In the genomic region with DNA sequence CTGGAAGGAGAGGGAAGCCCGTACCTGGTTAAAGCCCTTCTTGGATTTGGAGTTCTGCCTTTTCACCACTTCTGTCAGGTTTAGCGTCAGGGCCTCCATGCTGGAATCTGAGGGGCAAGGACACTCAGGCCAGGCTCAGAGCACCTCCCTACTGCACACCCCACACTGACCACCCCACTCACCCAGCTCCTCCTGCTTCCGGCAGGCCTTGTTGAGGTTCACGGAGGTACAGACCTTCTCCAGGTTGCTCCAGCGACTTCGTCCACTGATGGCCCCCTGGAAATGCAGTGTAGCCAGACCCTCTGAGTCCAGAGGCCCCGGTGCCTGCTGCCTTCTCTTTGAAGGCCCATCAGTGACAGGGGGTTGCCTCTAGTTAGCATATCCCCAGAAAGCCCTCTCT, we compare ENCODE assay signal across 20 cellular contexts. TPM values are rescaled to one million over a fixed set of nuclear protein-coding genes. Genes with fewer than 3 reads are reported as not detected.
DNase-seq lines count a peak whose midpoint lies in the region; ATAC-seq and TF ChIP-seq lines count a peak whose summit lies in the region.
"Had no signal": no experiment of that assay in that cellular context is flagged by ENCODE, and none has a peak within 500 bp of the region (broad histone marks: within the 10 kb centered on the region; RNA-seq: fewer than 3 reads in every experiment).

No MANE protein-coding gene starts in this region.

- intact Hi-C loops in spleen (cut with DNase I; ENCODE audit: low total_unique reads): no loop called here

- no peaks in the 10 kb centered on the region for H3K4me1 ChIP-seq in spleen
- H3K4me1 ChIP-seq: A549 had no signal

- H3K36me3 Mint-ChIP-seq in activated naive CD4-positive, alpha-beta T cell treated with anti-CD3 and anti-CD28 coated beads, Interleukin-2, amount 10 ng/mL, durations not matched to agents 7 days and 5 days: peaks cover 70% of the 10 kb centered on the region
- H3K36me3 Mint-ChIP-seq in T-helper 17 cell (ENCODE audit: low read depth): peaks cover 18% of the 10 kb centered on the region
- peaks cover 59% of the 10 kb centered on the region for H3K36me3 Mint-ChIP-seq in memory B cell

- no peak overlapping the region for H3K27ac ChIP-seq in spleen
- H3K27ac ChIP-seq: 22Rv1, A549, C4-2B, GM23248 had no signal

- H3K9me3 ChIP-seq in T-helper 17 cell (ENCODE audit: control insufficient read depth, low read length, poor library complexity, severe bottlenecking) (no peaks in the 10 kb centered on the region), spleen (no peaks in the 10 kb centered on the region)
- H3K9me3 ChIP-seq: A549 had no signal

- ATAC-seq in T-helper 17 cell: no peak
- ATAC-seq in memory B cell (ENCODE audit: low read depth): no peak
- ATAC-seq in GM19397 (IDR thresholded peaks at IDR 0.05; ENCODE audit: unreplicated experiment): no peak
- ATAC-seq: A549 had no signal

- no peak for TF ChIP-seq CTCF in spleen (IDR thresholded peaks at IDR 0.05 in 8 of 11, conservative IDR thresholded peaks at IDR 0.05 in 3 of 11)

- WGBS in spleen, 5 donors: 87 to 97% (median 95%) methylated on average over 7 of the region's 7 CpGs

- H3K4me3 ChIP-seq in spleen: no peak overlapping the region
- H3K4me3 ChIP-seq: A549, GM23248 had no signal

- H3K9me3 Mint-ChIP-seq in activated naive CD4-positive, alpha-beta T cell treated with anti-CD3 and anti-CD28 coated beads, Interleukin-2, amount 10 ng/mL, durations not matched to agents 7 days and 5 days: peaks cover 3% of the 10 kb centered on the region
- H3K9me3 Mint-ChIP-seq in memory B cell: no peaks in the 10 kb centered on the region

- no peaks in the 10 kb centered on the region for H3K27me3 ChIP-seq in spleen (replicated peaks in 1 of 7)

- no peak for DNase-seq in activated naive CD4-positive, alpha-beta T cell treated with anti-CD3 and anti-CD28 coated beads, Interleukin-2, amount 10 ng/mL, durations not matched to agents 7 days and 5 days
- DNase-seq in activated naive CD4-positive, alpha-beta T cell treated with anti-CD3 and anti-CD28 coated beads, Interleukin-2, amount 50 U/mL, for 16 hours: no peak
- DNase-seq in T-helper 17 cell (no peak), memory B cell (ENCODE audit: low spot score in 2 of 2) (no peak), spleen (peak; percentile 45), DMS53 treated with DMSO at 0.1 percent for 48 hours (lab: John Stamatoyannopoulos, UW; ENCODE audit: unreplicated experiment) (no peak), NAMALWA (ENCODE audit: low spot score) (no peak)
- DNase-seq: AML-193; CD4-positive, alpha-beta memory T cell; DMS153; DMS79 treated with DMSO at 0.1 percent for 48 hours; GF-D8; GM23248; HCEC 1CT had no signal

- peaks cover 4 to 87% (median 61%) of the 10 kb centered on the region in 6 donors for H3K36me3 ChIP-seq in spleen

- H3K4me1 Mint-ChIP-seq in activated naive CD4-positive, alpha-beta T cell treated with anti-CD3 and anti-CD28 coated beads, Interleukin-2, amount 10 ng/mL, durations not matched to agents 7 days and 5 days: no peaks in the 10 kb centered on the region
- H3K4me1 Mint-ChIP-seq in T-helper 17 cell (peaks cover 10% of the 10 kb centered on the region), memory B cell (peaks cover 2% of the 10 kb centered on the region)

- no peaks in the 10 kb centered on the region for H3K27me3 Mint-ChIP-seq in activated naive CD4-positive, alpha-beta T cell treated with anti-CD3 and anti-CD28 coated beads, Interleukin-2, amount 10 ng/mL, durations not matched to agents 7 days and 5 days
- H3K27me3 Mint-ChIP-seq in T-helper 17 cell: no peaks in the 10 kb centered on the region
- H3K27me3 Mint-ChIP-seq in memory B cell: no peaks in the 10 kb centered on the region
- H3K27me3 Mint-ChIP-seq: CD4-positive, alpha-beta memory T cell had no signal

- H3K4me3 Mint-ChIP-seq in activated naive CD4-positive, alpha-beta T cell treated with anti-CD3 and anti-CD28 coated beads, Interleukin-2, amount 10 ng/mL, durations not matched to agents 7 days and 5 days: no peak overlapping the region
- H3K4me3 Mint-ChIP-seq in T-helper 17 cell (no peak overlapping the region), memory B cell (no peak overlapping the region)

- peak overlapping the region; percentile 19 for H3K27ac Mint-ChIP-seq in activated naive CD4-positive, alpha-beta T cell treated with anti-CD3 and anti-CD28 coated beads, Interleukin-2, amount 10 ng/mL, durations not matched to agents 7 days and 5 days
- peak overlapping the region; percentile 47 for H3K27ac Mint-ChIP-seq in T-helper 17 cell
- peak overlapping the region; percentile 35 for H3K27ac Mint-ChIP-seq in memory B cell

- CTCF ChIA-PET in activated naive CD4-positive, alpha-beta T cell treated with anti-CD3 and anti-CD28 coated beads, Interleukin-2, amount 10 ng/mL, durations not matched to agents 7 days and 5 days (lab: Charles Lee): no interaction called here

- no peak for TF ChIP-seq POLR2A in spleen (IDR thresholded peaks at IDR 0.05)

RNA-seq across cellular contexts. Expression of gene PIK3R6, which starts 14.1 kb away (rescaled TPM):
- total RNA-seq in T-helper 17 cell (under 1 TPM; 0.67 to 0.83 TPM), spleen (1 to 10 TPM; 5.4 to 9.6 (median 7.1) TPM)
- polyA plus RNA-seq in spleen: 1 to 10 TPM; 1.3 to 3.9 (median 3.1) TPM
- total RNA-seq: H4 had no signal
- polyA plus RNA-seq: A549, BJ had no signal
